14 cellular contexts compared by ENCODE assay signal in genomic region chr19:31314849-31315620, GRCh38. TPM values are rescaled to one million over a fixed set of nuclear protein-coding genes. Genes with fewer than 3 reads are reported as not detected.
DNase-seq lines count a peak whose midpoint lies in the region; TF ChIP-seq lines count a peak whose summit lies in the region.
"Had no signal": no experiment of that assay in that cellular context is flagged by ENCODE, and none has a peak within 500 bp of the region (broad histone marks: within the 10 kb centered on the region; RNA-seq: fewer than 3 reads in every experiment).

No MANE protein-coding gene starts in this region.

- 78 to 85% methylated on average over 14 of the region's 14 CpGs for WGBS in testis, 2 donors

- TF ChIP-seq POLR2A in testis (IDR thresholded peaks at IDR 0.05), result no peak

- CTCF ChIA-PET in BJ (lab: Yijun Ruan, JAX), result interaction anchor here (0.5 to 0.9 kb wide), 3 partner anchors 19 to 1498 kb away, joined by 3 to 4 read pairs (median 3); no protein-coding TSS in a partner anchor
- CTCF ChIA-PET in activated CD4-positive, alpha-beta memory T cell treated with anti-CD3 and anti-CD28 coated beads for 36 hours (lab: Charles Lee), result no interaction called here

- H3K27me3 ChIP-seq in BJ (ENCODE audit: control insufficient read depth, insufficient read depth, low read length), result no peaks in the 10 kb centered on the region
- no peaks in the 10 kb centered on the region for H3K27me3 ChIP-seq in neural progenitor cell
- no peaks in the 10 kb centered on the region for H3K27me3 ChIP-seq in testis
- H3K27me3 ChIP-seq: SJSA1 had no signal

- H3K4me2 ChIP-seq in neural progenitor cell, result peak overlapping the region; percentile 74

- no peak overlapping the region for H3K4me3 Mint-ChIP-seq in endothelial cell (ENCODE audit: unreplicated experiment)
- no peak overlapping the region for H3K4me3 Mint-ChIP-seq in neural progenitor cell
- no peak overlapping the region for H3K4me3 Mint-ChIP-seq in activated CD4-positive, alpha-beta memory T cell treated with anti-CD3 and anti-CD28 coated beads for 36 hours
- H3K4me3 Mint-ChIP-seq: CD4-positive, alpha-beta T cell had no signal

- no peaks in the 10 kb centered on the region for H3K36me3 ChIP-seq in BJ (ENCODE audit: control insufficient read depth, insufficient read depth, low read length)
- no peaks in the 10 kb centered on the region for H3K36me3 ChIP-seq in neural progenitor cell
- no peaks in the 10 kb centered on the region for H3K36me3 ChIP-seq in testis (ENCODE audit: low read depth, missing control alignments)
- H3K36me3 ChIP-seq: lower lobe of right lung had no signal

- H3K9me3 ChIP-seq in neural progenitor cell (ENCODE audit: low read depth) (no peaks in the 10 kb centered on the region), testis (no peaks in the 10 kb centered on the region)
- H3K9me3 ChIP-seq: lower lobe of right lung, SJSA1 had no signal

- peaks cover 34% of the 10 kb centered on the region for H3F3A ChIP-seq in neural progenitor cell (ENCODE audit: low read depth)

- peaks cover 59% of the 10 kb centered on the region for H3K4me1 ChIP-seq in neural progenitor cell
- peaks cover 13% of the 10 kb centered on the region for H3K4me1 ChIP-seq in testis

- H3K9me3 Mint-ChIP-seq in endothelial cell (ENCODE audit: unreplicated experiment) (no peaks in the 10 kb centered on the region), neural progenitor cell (no peaks in the 10 kb centered on the region)
- no peaks in the 10 kb centered on the region for H3K9me3 Mint-ChIP-seq in activated CD4-positive, alpha-beta memory T cell treated with anti-CD3 and anti-CD28 coated beads for 36 hours
- H3K9me3 Mint-ChIP-seq: CD4-positive, alpha-beta T cell had no signal

- H3K27me3 Mint-ChIP-seq in endothelial cell (ENCODE audit: unreplicated experiment) (no peaks in the 10 kb centered on the region), neural progenitor cell (ENCODE audit: insufficient read depth, low read depth) (no peaks in the 10 kb centered on the region)
- no peaks in the 10 kb centered on the region for H3K27me3 Mint-ChIP-seq in activated CD4-positive, alpha-beta memory T cell treated with anti-CD3 and anti-CD28 coated beads for 36 hours

- DNase-seq in BJ (ENCODE audit: low read depth) (no peak), NCI-H82 treated with DMSO at 0.1 percent for 48 hours (lab: John Stamatoyannopoulos, UW; ENCODE audit: unreplicated experiment) (peak; percentile 17), endothelial cell (ENCODE audit: low spot score) (peak; percentile 11), neural progenitor cell (ENCODE audit: low spot score) (peak; percentile 56), kidney glomerular epithelial cell (lab: John Stamatoyannopoulos, UW) (no peak), NOMO-1 treated with DMSO at 0.1 percent for 48 hours (lab: John Stamatoyannopoulos, UW; ENCODE audit: unreplicated experiment) (no peak), testis (no peak)
- DNase-seq in activated CD4-positive, alpha-beta memory T cell treated with anti-CD3 and anti-CD28 coated beads for 36 hours, result no peak
- DNase-seq: CD4-positive, alpha-beta T cell; effector CD8-positive, alpha-beta T cell; GDM1; lower lobe of right lung; stimulated activated naive CD4-positive, alpha-beta T cell had no signal

- POLR2A ChIA-PET in BJ (lab: Charles Lee), result no interaction called here
- POLR2A ChIA-PET in activated CD4-positive, alpha-beta memory T cell treated with anti-CD3 and anti-CD28 coated beads for 36 hours (lab: Charles Lee), result no interaction called here

- no peak overlapping the region for H3K27ac Mint-ChIP-seq in endothelial cell (ENCODE audit: unreplicated experiment)
- H3K27ac Mint-ChIP-seq in neural progenitor cell, result no peak overlapping the region
- no peak overlapping the region for H3K27ac Mint-ChIP-seq in activated CD4-positive, alpha-beta memory T cell treated with anti-CD3 and anti-CD28 coated beads for 36 hours
- H3K27ac Mint-ChIP-seq: CD4-positive, alpha-beta T cell had no signal

- H3K4me3 ChIP-seq in BJ (ENCODE audit: low read depth, low read length), result no peak overlapping the region
- no peak overlapping the region for H3K4me3 ChIP-seq in neural progenitor cell
- no peak overlapping the region for H3K4me3 ChIP-seq in testis
- H3K4me3 ChIP-seq: lower lobe of right lung, SJSA1 had no signal

- TF ChIP-seq CTCF in BJ (IDR thresholded peaks at IDR 0.05; ENCODE audit: insufficient read depth, low read depth, low read length) (peak; percentile 42), endothelial cell (IDR thresholded peaks at IDR 0.05; ENCODE audit: unreplicated experiment) (no peak), neural progenitor cell (IDR thresholded peaks at IDR 0.05) (peak; percentile 53), testis (IDR thresholded peaks at IDR 0.05) (no peak)

- intact Hi-C loops in testis (cut with DNase I; ENCODE audit: low total_unique reads), result no loop called here
- intact Hi-C loops in activated CD4-positive, alpha-beta memory T cell treated with anti-CD3 and anti-CD28 coated beads for 36 hours (cut with micrococcal nuclease), result no loop called here

- H2AFZ ChIP-seq in neural progenitor cell (replicated peaks), result no peak overlapping the region

- H4K20me1 ChIP-seq in neural progenitor cell (ENCODE audit: low read depth), result no peaks in the 10 kb centered on the region

- peaks cover 30% of the 10 kb centered on the region for H3K4me1 Mint-ChIP-seq in endothelial cell (ENCODE audit: unreplicated experiment)
- peaks cover 30% of the 10 kb centered on the region for H3K4me1 Mint-ChIP-seq in neural progenitor cell
- peaks cover 4% of the 10 kb centered on the region for H3K4me1 Mint-ChIP-seq in activated CD4-positive, alpha-beta memory T cell treated with anti-CD3 and anti-CD28 coated beads for 36 hours (ENCODE audit: low read depth)

- H3K27ac ChIP-seq in neural progenitor cell (peak overlapping the region; percentile 96), testis (no peak overlapping the region)
- H3K27ac ChIP-seq: lower lobe of right lung, SJSA1 had no signal

- H3K36me3 Mint-ChIP-seq in endothelial cell (ENCODE audit: low read depth, unreplicated experiment) (peaks cover 8% of the 10 kb centered on the region), neural progenitor cell (no peaks in the 10 kb centered on the region)
- no peaks in the 10 kb centered on the region for H3K36me3 Mint-ChIP-seq in activated CD4-positive, alpha-beta memory T cell treated with anti-CD3 and anti-CD28 coated beads for 36 hours

- H3K79me2 ChIP-seq in neural progenitor cell (ENCODE audit: low read depth), result no peaks in the 10 kb centered on the region

- no peak overlapping the region for H3K9ac ChIP-seq in neural progenitor cell

RNA-seq across cellular contexts. Expression of gene TSHZ3, which starts 34.2 kb away (rescaled TPM):
- polyA plus RNA-seq in BJ (2011; rRNA removed), result 3.6 and 5.1 TPM in 2 replicates
- 8.0 and 11.7 TPM in 2 replicates for polyA minus RNA-seq in BJ (2011; rRNA and poly(A)+ RNA removed)
- total RNA-seq in endothelial cell (ENCODE audit: unreplicated experiment), result 12.3 TPM
- total RNA-seq in neural progenitor cell (ENCODE audit: low replicate concordance), result 0.60 and 1.2 TPM in 2 replicates
- 10 to 100 TPM in 1 of 2 donors, 1 to 10 TPM in 1; 8.0 to 12.7 TPM for total RNA-seq in testis
- polyA plus RNA-seq in testis (ENCODE audit: insufficient read depth, low read depth, low replicate concordance), result 6.8 TPM
- total RNA-seq in activated CD4-positive, alpha-beta memory T cell treated with anti-CD3 and anti-CD28 coated beads for 36 hours, result 1 to 10 TPM; 1.6 to 2.6 TPM

Comparison
In these comparisons a context has a peak if more than half of its experiments do, and no peak if none do; other contexts are left out.
1. DNase-seq: peak in NCI-H82 treated with DMSO at 0.1 percent for 48 hours (single experiment), endothelial cell (single experiment) and neural progenitor cell (single experiment); none in BJ (single experiment), kidney glomerular epithelial cell (single experiment), NOMO-1 treated with DMSO at 0.1 percent for 48 hours (single experiment), testis (single experiment) and activated CD4-positive, alpha-beta memory T cell treated with anti-CD3 and anti-CD28 coated beads for 36 hours (single experiment).
2. CTCF ChIP-seq: peak in BJ (single experiment) and neural progenitor cell (single experiment); none in endothelial cell (single experiment) and testis (0 of 3).